Comparison of ENCODE assay signal across 1 cellular context in the genomic region with DNA sequence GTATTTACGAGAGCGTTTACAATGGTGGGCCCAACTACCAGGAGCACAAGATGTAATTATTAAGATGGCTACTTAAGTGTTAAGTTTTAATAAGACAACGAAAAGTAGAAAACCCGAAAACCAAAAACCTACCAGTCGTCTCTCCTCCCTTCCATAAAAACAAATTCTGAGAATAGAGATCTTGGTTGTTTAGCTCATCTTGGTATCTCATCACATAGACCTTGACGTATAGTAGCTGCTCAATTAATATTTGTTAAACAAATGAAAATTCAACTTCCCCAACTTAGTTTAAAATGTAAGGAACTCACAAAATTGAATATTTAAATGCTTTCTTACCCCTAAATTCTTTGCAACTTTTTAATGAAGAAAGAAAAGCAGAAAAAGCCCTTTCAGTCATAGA.
TF ChIP-seq lines count a peak whose summit lies in the region.

No MANE protein-coding gene starts in this region.

TF ChIP-seq in HepG2, 621 proteins besides CTCF, POLR2A, EP300 and RAD21:
- no peak for TF ChIP-seq NFRKB (IDR thresholded peaks at IDR 0.05)
- 0 out of 2 replicates have a peak, but pooled peaks have one; percentile 12 for TF ChIP-seq ZFP82 (CRISPR knock-in tag; IDR thresholded peaks at IDR 0.05; ENCODE audit: borderline replicate concordance)
TF ChIP-seq in HepG2: peak in this region for 1.
